8 cellular contexts compared by ENCODE assay signal in the genomic region with DNA sequence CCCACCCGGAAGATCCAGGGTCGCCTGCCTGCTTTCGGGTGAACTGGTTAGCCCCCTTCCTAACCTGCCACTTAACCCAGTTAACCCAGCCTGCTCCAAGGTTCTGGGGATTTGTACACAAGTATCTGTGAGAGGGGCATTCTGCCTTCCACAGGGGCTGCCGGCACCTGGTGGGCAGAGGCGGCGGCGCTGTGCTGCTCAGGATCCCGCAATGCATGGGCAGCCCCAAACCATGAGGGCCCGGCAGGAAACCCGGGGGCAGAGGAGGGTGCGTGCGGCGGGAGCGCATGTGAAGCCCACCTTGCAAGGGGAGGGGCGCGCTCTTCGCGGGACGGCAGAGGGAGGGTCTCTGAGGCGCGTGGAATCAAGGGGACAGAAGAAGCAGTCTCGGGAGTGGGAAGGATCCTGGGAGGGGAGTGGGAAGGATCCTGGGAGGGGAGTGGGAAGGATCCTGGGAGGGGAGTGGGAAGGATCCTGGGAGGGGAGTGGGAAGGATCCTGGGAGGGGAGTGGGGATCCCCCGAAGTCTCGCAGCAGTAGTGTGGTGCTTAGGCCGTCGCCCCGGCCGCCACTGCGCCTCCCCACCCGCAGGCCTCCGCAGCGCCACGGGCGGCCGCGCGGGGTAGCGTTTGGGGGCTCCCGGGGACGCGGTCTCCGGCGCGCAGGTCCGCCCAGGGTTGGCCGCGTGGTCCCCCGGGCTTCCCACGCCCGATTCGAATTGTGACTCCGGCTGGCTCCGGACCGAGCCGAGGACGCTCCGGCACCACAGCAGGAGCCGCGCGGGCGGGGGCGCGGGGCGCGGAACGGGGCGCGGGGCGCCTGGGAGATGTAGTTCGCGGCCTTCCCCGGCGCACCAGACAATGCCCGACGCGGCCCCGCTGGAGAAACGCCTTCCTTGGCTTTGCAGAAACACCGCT. TPM values are rescaled to one million over a fixed set of nuclear protein-coding genes. Genes with fewer than 3 reads are reported as not detected.
DNase-seq lines count a peak whose midpoint lies in the region; ATAC-seq and TF ChIP-seq lines count a peak whose summit lies in the region.

No MANE protein-coding gene starts in this region.

- H4K20me1 ChIP-seq in DOHH2 (ENCODE audit: control insufficient read depth, insufficient read depth, low read depth, low read length): peaks cover 2% of the 10 kb centered on the region; the same call in 1 of the 2 replicates

- no peaks in the 10 kb centered on the region for H3K9me2 ChIP-seq in DOHH2 (replicated peaks; ENCODE audit: control insufficient read depth, low read length)

- H3K27ac Mint-ChIP-seq in endothelial cell (ENCODE audit: unreplicated experiment): peak overlapping the region; percentile 75

- DNase-seq in HFF-Myc (ENCODE audit: extremely low read depth, low read depth): no peak
- peak; percentile 90 for DNase-seq in NCI-H2227 (lab: John Stamatoyannopoulos, UW; ENCODE audit: unreplicated experiment)
- DNase-seq in activated CD8-positive, alpha-beta memory T cell treated with anti-CD3 and anti-CD28 coated beads for 48 hours (ENCODE audit: low read depth in 2 of 3, low spot score in 2 of 3): peak; percentile 45 to 63 (median 59)
- DNase-seq in endothelial cell (ENCODE audit: low spot score): peak; percentile 78
- peak; percentile 94 for DNase-seq in mesenteric fat pad (ENCODE audit: low spot score)
- peak; percentile 53 for DNase-seq in stimulated activated CD8-positive, alpha-beta memory T cell treated with anti-CD3 and anti-CD28 coated beads, Interleukin-12 subunit alpha, Interleukin-12 subunit beta, amount 100 ng/mL, for 24 hours (ENCODE audit: extremely low read depth)

- no peaks in the 10 kb centered on the region for H3K9me3 ChIP-seq in DOHH2 (ENCODE audit: control insufficient read depth, insufficient read depth, low read length)

- H3K27me3 ChIP-seq in DOHH2 (ENCODE audit: control insufficient read depth, low read length): peaks cover 46% of the 10 kb centered on the region

- peaks cover 10% of the 10 kb centered on the region for H3K4me1 Mint-ChIP-seq in endothelial cell (ENCODE audit: unreplicated experiment)

- peak; percentile 59 for TF ChIP-seq CTCF in DOHH2 (IDR thresholded peaks at IDR 0.05; ENCODE audit: low read depth, low read length, poor library complexity, severe bottlenecking)
- TF ChIP-seq CTCF in HFF-Myc (IDR thresholded peaks at IDR 0.05; ENCODE audit: low read depth, low read length, missing control alignments): peak; percentile 23
- TF ChIP-seq CTCF in endothelial cell (IDR thresholded peaks at IDR 0.05; ENCODE audit: unreplicated experiment): peak; percentile 62

- peaks cover 17% of the 10 kb centered on the region for H3K4me1 ChIP-seq in DOHH2 (ENCODE audit: control insufficient read depth, low read length)

- H3K27me3 Mint-ChIP-seq in endothelial cell (ENCODE audit: unreplicated experiment): peaks cover 24% of the 10 kb centered on the region

- H3K36me3 ChIP-seq in DOHH2 (ENCODE audit: control insufficient read depth, low read length): no peaks in the 10 kb centered on the region

- H3K4me3 ChIP-seq in DOHH2 (ENCODE audit: low read length) (peak overlapping the region; percentile 61), HFF-Myc (replicated peaks; ENCODE audit: low read depth, low read length) (peak overlapping the region; percentile 32)

- no peaks in the 10 kb centered on the region for H3K9me3 Mint-ChIP-seq in endothelial cell (ENCODE audit: unreplicated experiment)

- peaks cover 4% of the 10 kb centered on the region for H3K79me2 ChIP-seq in DOHH2 (ENCODE audit: control insufficient read depth, low read length)

- no peaks in the 10 kb centered on the region for H3K36me3 Mint-ChIP-seq in endothelial cell (ENCODE audit: low read depth, unreplicated experiment)

- H3K4me3 Mint-ChIP-seq in endothelial cell (ENCODE audit: unreplicated experiment): peak overlapping the region; percentile 84

- peak overlapping the region; percentile 59 for H3K4me2 ChIP-seq in DOHH2 (ENCODE audit: low read length)

- no peak overlapping the region for H3K27ac ChIP-seq in DOHH2 (ENCODE audit: low read depth, low read length)

- ATAC-seq in HG02623 (IDR thresholded peaks at IDR 0.05; ENCODE audit: unreplicated experiment): no peak

- H3F3A ChIP-seq in DOHH2 (ENCODE audit: control insufficient read depth, insufficient read depth): no peaks in the 10 kb centered on the region; the same call in 1 of the 2 replicates

RNA-seq across cellular contexts. Expression of gene MTA1, which starts 4.9 kb away (rescaled TPM):
- 150 TPM for total RNA-seq in endothelial cell (ENCODE audit: unreplicated experiment)
- total RNA-seq in mesenteric fat pad: 87.1 TPM

RNA-seq across cellular contexts. Expression of gene TEX22, which starts 16.4 kb away (rescaled TPM):
- total RNA-seq in endothelial cell (ENCODE audit: unreplicated experiment): 1.1 TPM
- not detected for total RNA-seq in mesenteric fat pad

RNA-seq across cellular contexts. Expression of gene CRIP2, which starts 59.9 kb away (rescaled TPM):
- total RNA-seq in endothelial cell (ENCODE audit: unreplicated experiment) (67.4 TPM), mesenteric fat pad (82.8 TPM)
